In genomic region chr16:70574595-70575271, GRCh38 we compare ENCODE assay signal across 12 cellular contexts. TPM values are rescaled to one million over a fixed set of nuclear protein-coding genes. Genes with fewer than 3 reads are reported as not detected.
DNase-seq lines count a peak whose midpoint lies in the region; ATAC-seq and TF ChIP-seq lines count a peak whose summit lies in the region.
"Had no signal": no experiment of that assay in that cellular context is flagged by ENCODE, and none has a peak within 500 bp of the region (broad histone marks: within the 10 kb centered on the region; RNA-seq: fewer than 3 reads in every experiment).

No MANE protein-coding gene starts in this region.

- H3K4me1 Mint-ChIP-seq in stimulated activated naive CD8-positive, alpha-beta T cell treated with anti-CD3 and anti-CD28 coated beads, Interleukin-15, Interleukin-2, amounts not matched to agents 100 ng/mL and 50 ng/mL, for 24 hours (ENCODE audit: low read depth): peaks cover 46% of the 10 kb centered on the region
- H3K4me1 Mint-ChIP-seq in osteocyte (ENCODE audit: unreplicated experiment): peaks cover 83% of the 10 kb centered on the region

- ATAC-seq in stimulated activated naive CD8-positive, alpha-beta T cell treated with anti-CD3 and anti-CD28 coated beads, Interleukin-15, Interleukin-2, amounts not matched to agents 100 U/mL and 50 U/mL, for 24 hours: no peak
- ATAC-seq in HG03571 (IDR thresholded peaks at IDR 0.05; ENCODE audit: unreplicated experiment): no peak
- ATAC-seq: activated CD8-positive, alpha-beta T cell treated with anti-CD3 and anti-CD28 coated beads, Interleukin-2, amount 10 ng/mL, durations not matched to agents 7 days and 5 days had no signal

- no peak for TF ChIP-seq CTCF in osteocyte (IDR thresholded peaks at IDR 0.05)

- H3K9me3 Mint-ChIP-seq in stimulated activated naive CD8-positive, alpha-beta T cell treated with anti-CD3 and anti-CD28 coated beads, Interleukin-15, Interleukin-2, amounts not matched to agents 100 ng/mL and 50 ng/mL, for 24 hours: no peaks in the 10 kb centered on the region
- no peaks in the 10 kb centered on the region for H3K9me3 Mint-ChIP-seq in osteocyte (ENCODE audit: unreplicated experiment)
- H3K9me3 Mint-ChIP-seq: CD14-positive monocyte had no signal

- DNase-seq in stimulated activated naive CD8-positive, alpha-beta T cell treated with anti-CD3 and anti-CD28 coated beads, Interleukin-15, Interleukin-2, amounts not matched to agents 100 U/mL and 50 U/mL, for 24 hours: no peak
- DNase-seq in dermis blood vessel endothelial cell (peak; percentile 25), osteocyte (ENCODE audit: extremely low spot score, unreplicated experiment) (no peak), NCI-H2171 (lab: John Stamatoyannopoulos, UW) (no peak), ecto neural progenitor cell (ENCODE audit: low spot score) (no peak)
- DNase-seq in activated CD8-positive, alpha-beta memory T cell treated with anti-CD3 and anti-CD28 coated beads, Interleukin-2, amount 50 U/mL, for 48 hours: no peak
- DNase-seq: activated CD8-positive, alpha-beta T cell treated with anti-CD3 and anti-CD28 coated beads, Interleukin-2, amount 10 ng/mL, durations not matched to agents 7 days and 5 days; MG63; NCI-H526 treated with DMSO at 0.1 percent for 48 hours had no signal

- H3K36me3 Mint-ChIP-seq in stimulated activated naive CD8-positive, alpha-beta T cell treated with anti-CD3 and anti-CD28 coated beads, Interleukin-15, Interleukin-2, amounts not matched to agents 100 ng/mL and 50 ng/mL, for 24 hours (ENCODE audit: low read depth): peaks cover 56% of the 10 kb centered on the region
- peaks cover 28% of the 10 kb centered on the region for H3K36me3 Mint-ChIP-seq in osteocyte (ENCODE audit: unreplicated experiment)

- peak overlapping the region; percentile 56 for H3K27ac Mint-ChIP-seq in stimulated activated naive CD8-positive, alpha-beta T cell treated with anti-CD3 and anti-CD28 coated beads, Interleukin-15, Interleukin-2, amounts not matched to agents 100 ng/mL and 50 ng/mL, for 24 hours
- H3K27ac Mint-ChIP-seq in osteocyte (ENCODE audit: unreplicated experiment): peak overlapping the region; percentile 97
- H3K27ac Mint-ChIP-seq: activated CD8-positive, alpha-beta T cell treated with anti-CD3 and anti-CD28 coated beads, Interleukin-2, amount 10 ng/mL, durations not matched to agents 7 days and 5 days had no signal

- H3K4me3 Mint-ChIP-seq in stimulated activated naive CD8-positive, alpha-beta T cell treated with anti-CD3 and anti-CD28 coated beads, Interleukin-15, Interleukin-2, amounts not matched to agents 100 ng/mL and 50 ng/mL, for 24 hours: no peak overlapping the region
- H3K4me3 Mint-ChIP-seq in osteocyte (ENCODE audit: unreplicated experiment): peak overlapping the region; percentile 18
- H3K4me3 Mint-ChIP-seq: activated CD8-positive, alpha-beta T cell treated with anti-CD3 and anti-CD28 coated beads, Interleukin-2, amount 10 ng/mL, durations not matched to agents 7 days and 5 days had no signal

- no peaks in the 10 kb centered on the region for H3K27me3 Mint-ChIP-seq in stimulated activated naive CD8-positive, alpha-beta T cell treated with anti-CD3 and anti-CD28 coated beads, Interleukin-15, Interleukin-2, amounts not matched to agents 100 ng/mL and 50 ng/mL, for 24 hours
- no peaks in the 10 kb centered on the region for H3K27me3 Mint-ChIP-seq in osteocyte (ENCODE audit: unreplicated experiment)

RNA-seq across cellular contexts. Expression of gene SF3B3, which starts 51.1 kb away (rescaled TPM):
- total RNA-seq in dermis blood vessel endothelial cell: 96.3 and 148 TPM in 2 replicates
- total RNA-seq in osteocyte: 307 and 319 TPM in 2 replicates

RNA-seq across cellular contexts. Expression of gene COG4, which starts 51.4 kb away (rescaled TPM):
- total RNA-seq in dermis blood vessel endothelial cell (93.8 and 98.0 TPM in 2 replicates), osteocyte (69.9 and 75.8 TPM in 2 replicates)
